ENCODE assay signal across 17 cellular contexts in genomic region chr2:233259745-233260144, GRCh38. TPM values are rescaled to one million over a fixed set of nuclear protein-coding genes. Genes with fewer than 3 reads are reported as not detected.
DNase-seq lines count a peak whose midpoint lies in the region; ATAC-seq and TF ChIP-seq lines count a peak whose summit lies in the region.
"Had no signal": no experiment of that assay in that cellular context is flagged by ENCODE, and none has a peak within 500 bp of the region (broad histone marks: within the 10 kb centered on the region; RNA-seq: fewer than 3 reads in every experiment).

No MANE protein-coding gene starts in this region.

- TF ChIP-seq CTCF in ascending aorta (IDR thresholded peaks at IDR 0.05), result no peak

- peaks cover 26 to 68% (median 51%) of the 10 kb centered on the region in 4 donors for H3K4me1 Mint-ChIP-seq in CD4-positive, CD25-positive, alpha-beta regulatory T cell
- H3K4me1 Mint-ChIP-seq in activated CD8-positive, alpha-beta T cell treated with anti-CD3 and anti-CD28 coated beads, Interleukin-2, amount 10 ng/mL, durations not matched to agents 7 days and 5 days (ENCODE audit: low read depth), result peaks cover 62% of the 10 kb centered on the region

- H3K9me3 Mint-ChIP-seq in CD4-positive, CD25-positive, alpha-beta regulatory T cell, result no peaks in the 10 kb centered on the region
- H3K9me3 Mint-ChIP-seq in activated CD8-positive, alpha-beta T cell treated with anti-CD3 and anti-CD28 coated beads, Interleukin-2, amount 10 ng/mL, durations not matched to agents 7 days and 5 days (ENCODE audit: insufficient read depth), result no peaks in the 10 kb centered on the region

- intact Hi-C loops in ascending aorta (cut with DNase I), result no loop called here

- no peaks in the 10 kb centered on the region for H3K27me3 Mint-ChIP-seq in CD4-positive, CD25-positive, alpha-beta regulatory T cell
- no peaks in the 10 kb centered on the region for H3K27me3 Mint-ChIP-seq in activated CD8-positive, alpha-beta T cell treated with anti-CD3 and anti-CD28 coated beads, Interleukin-2, amount 10 ng/mL, durations not matched to agents 7 days and 5 days (ENCODE audit: low read depth)
- H3K27me3 Mint-ChIP-seq: B cell had no signal

- H3K27ac ChIP-seq in CD4-positive, CD25-positive, alpha-beta regulatory T cell (ENCODE audit: insufficient read depth, low read length, poor library complexity, severe bottlenecking), result peak overlapping the region; percentile 35
- H3K27ac ChIP-seq in ascending aorta, result no peak overlapping the region
- H3K27ac ChIP-seq: SK-N-MC had no signal

- H3K36me3 ChIP-seq in CD4-positive, CD25-positive, alpha-beta regulatory T cell (ENCODE audit: control insufficient read depth, insufficient read depth, low read length), result peaks cover 97% of the 10 kb centered on the region
- peaks cover 61 to 82% of the 10 kb centered on the region in 2 donors for H3K36me3 ChIP-seq in ascending aorta

- H3K4me3 Mint-ChIP-seq in CD4-positive, CD25-positive, alpha-beta regulatory T cell, result peak overlapping the region in 2 of 4 donors; percentile 13 to 46
- H3K4me3 Mint-ChIP-seq in activated CD8-positive, alpha-beta T cell treated with anti-CD3 and anti-CD28 coated beads, Interleukin-2, amount 10 ng/mL, durations not matched to agents 7 days and 5 days, result no peak overlapping the region
- H3K4me3 Mint-ChIP-seq: B cell had no signal

- no peak for DNase-seq in CD4-positive, CD25-positive, alpha-beta regulatory T cell
- peak; percentile 20 for DNase-seq in Caki2 (ENCODE audit: low read depth)
- DNase-seq in activated CD8-positive, alpha-beta T cell treated with anti-CD3 and anti-CD28 coated beads, Interleukin-2, amount 10 ng/mL, durations not matched to agents 7 days and 5 days, result no peak
- peak; percentile 5 for DNase-seq in fibroblast of peridontal ligament (ENCODE audit: extremely low read depth)
- no peak for DNase-seq in NCI-H1048 (lab: John Stamatoyannopoulos, UW)
- no peak for DNase-seq in ascending aorta (ENCODE audit: low spot score in 2 of 2)
- no peak for DNase-seq in activated CD4-positive, CD25-positive, alpha-beta regulatory T cell treated with anti-CD3 and anti-CD28 coated beads, Interleukin-2, amount 50 U/mL, for 72 hours
- no peak for DNase-seq in NCI-H524 (lab: John Stamatoyannopoulos, UW)
- DNase-seq: central memory CD4-positive, alpha-beta T cell; effector memory CD4-positive, alpha-beta T cell; left cardiac atrium; NCI-H2029; NCI-H69; OCI-M1; trophoblast cell had no signal

- CTCF ChIA-PET in activated CD8-positive, alpha-beta T cell treated with anti-CD3 and anti-CD28 coated beads, Interleukin-2, amount 10 ng/mL, durations not matched to agents 7 days and 5 days (lab: Charles Lee), result interaction anchor here (1.0 kb wide), 2 partner anchors 8 to 9 kb away, joined by 3 to 5 read pairs; partner anchors contain the start of gene ATG16L1

- no peak overlapping the region for H3K4me3 ChIP-seq in CD4-positive, CD25-positive, alpha-beta regulatory T cell (ENCODE audit: low read depth, low read length)
- no peak overlapping the region for H3K4me3 ChIP-seq in ascending aorta
- H3K4me3 ChIP-seq: SK-N-MC had no signal

- peaks cover 69% of the 10 kb centered on the region for H3K36me3 Mint-ChIP-seq in CD4-positive, CD25-positive, alpha-beta regulatory T cell
- H3K36me3 Mint-ChIP-seq in activated CD8-positive, alpha-beta T cell treated with anti-CD3 and anti-CD28 coated beads, Interleukin-2, amount 10 ng/mL, durations not matched to agents 7 days and 5 days (ENCODE audit: low read depth), result peaks cover 84% of the 10 kb centered on the region

- H3K9me3 ChIP-seq in CD4-positive, CD25-positive, alpha-beta regulatory T cell (ENCODE audit: control insufficient read depth in 2 of 2, low read length in 2 of 2), result no peaks in the 10 kb centered on the region
- H3K9me3 ChIP-seq in ascending aorta, result no peaks in the 10 kb centered on the region

- H3K27me3 ChIP-seq in CD4-positive, CD25-positive, alpha-beta regulatory T cell (ENCODE audit: control insufficient read depth, insufficient read depth, low read length), result no peaks in the 10 kb centered on the region
- no peaks in the 10 kb centered on the region for H3K27me3 ChIP-seq in ascending aorta

- no peak for ATAC-seq in CD4-positive, CD25-positive, alpha-beta regulatory T cell (ENCODE audit: low read depth in 2 of 2)
- no peak for ATAC-seq in activated CD8-positive, alpha-beta T cell treated with anti-CD3 and anti-CD28 coated beads, Interleukin-2, amount 10 ng/mL, durations not matched to agents 7 days and 5 days
- ATAC-seq: left cardiac atrium had no signal

- in situ Hi-C loops in Caki2 (cut with HindIII; ENCODE audit: low pct_unique_long_range_greater_than_20kb, low sequenced_read_pairs), result no loop called here

- H3K4me1 ChIP-seq in CD4-positive, CD25-positive, alpha-beta regulatory T cell (ENCODE audit: control insufficient read depth, insufficient read depth, low read length, poor library complexity, severe bottlenecking), result peaks cover 20% of the 10 kb centered on the region
- no peaks in the 10 kb centered on the region for H3K4me1 ChIP-seq in ascending aorta

- peak overlapping the region; percentile 67 to 92 (median 70) for H3K27ac Mint-ChIP-seq in CD4-positive, CD25-positive, alpha-beta regulatory T cell
- H3K27ac Mint-ChIP-seq in activated CD8-positive, alpha-beta T cell treated with anti-CD3 and anti-CD28 coated beads, Interleukin-2, amount 10 ng/mL, durations not matched to agents 7 days and 5 days, result peak overlapping the region; percentile 44

- POLR2A ChIA-PET in activated CD8-positive, alpha-beta T cell treated with anti-CD3 and anti-CD28 coated beads, Interleukin-2, amount 10 ng/mL, durations not matched to agents 7 days and 5 days (lab: Charles Lee), result interaction anchor here (0.5 to 1.2 kb wide), 2 partner anchors 8 to 9 kb away, joined by 3 to 4 read pairs; partner anchors contain the start of gene ATG16L1

RNA-seq across cellular contexts. Expression of gene ATG16L1, which starts 8.3 kb away (rescaled TPM):
- 125 TPM for total RNA-seq in CD4-positive, CD25-positive, alpha-beta regulatory T cell
- polyA plus RNA-seq in CD4-positive, CD25-positive, alpha-beta regulatory T cell, result 10 to 100 TPM; 15.2 to 23.5 (median 19.0) TPM
- total RNA-seq in Caki2 (2014; rRNA removed; shearing (Covaris generic); ENCODE audit: low replicate concordance), result 33.0 and 41.6 TPM in 2 replicates
- 10 to 100 TPM; 47.2 to 50.5 TPM for total RNA-seq in activated CD8-positive, alpha-beta T cell treated with anti-CD3 and anti-CD28 coated beads, Interleukin-2, amount 10 ng/mL, durations not matched to agents 7 days and 5 days
- total RNA-seq in ascending aorta, result 28.1 TPM

RNA-seq across cellular contexts. Expression of gene SAG, which starts 47.9 kb away (rescaled TPM):
- total RNA-seq in CD4-positive, CD25-positive, alpha-beta regulatory T cell, result 1.7 TPM
- not detected for polyA plus RNA-seq in CD4-positive, CD25-positive, alpha-beta regulatory T cell
- not detected in 2 replicates for total RNA-seq in Caki2 (2014; rRNA removed; shearing (Covaris generic); ENCODE audit: low replicate concordance)
- total RNA-seq in activated CD8-positive, alpha-beta T cell treated with anti-CD3 and anti-CD28 coated beads, Interleukin-2, amount 10 ng/mL, durations not matched to agents 7 days and 5 days, result under 1 TPM in 1 of 2 experiments, not detected in 1; 0.05 TPM
- not detected for total RNA-seq in ascending aorta
- total RNA-seq: left cardiac atrium had no signal

Comparison
In these comparisons a context has a peak if more than half of its experiments do, and no peak if none do; other contexts are left out.
1. DNase-seq: peak in Caki2 (single experiment) and fibroblast of peridontal ligament (single experiment); none in CD4-positive, CD25-positive, alpha-beta regulatory T cell (0 of 3), activated CD8-positive, alpha-beta T cell treated with anti-CD3 and anti-CD28 coated beads, Interleukin-2, amount 10 ng/mL, durations not matched to agents 7 days and 5 days (single experiment), NCI-H1048 (single experiment), ascending aorta (0 of 2), activated CD4-positive, CD25-positive, alpha-beta regulatory T cell treated with anti-CD3 and anti-CD28 coated beads, Interleukin-2, amount 50 U/mL, for 72 hours (single experiment) and NCI-H524 (0 of 2).